In genomic region chr6:3316363-3316762, GRCh38 we compare ENCODE assay signal across 19 cellular contexts.
"Had no signal": no experiment of that assay in that cellular context is flagged by ENCODE, and none has a peak within 500 bp of the region (broad histone marks: within the 10 kb centered on the region; RNA-seq: fewer than 3 reads in every experiment).

No MANE protein-coding gene starts in this region.

- H3K9me3 ChIP-seq: esophagus squamous epithelium, gastroesophageal sphincter, mucosa of descending colon, neutrophil, ovary, suprapubic skin, thyroid gland, upper lobe of left lung, uterus had no signal

- H3K36me3 ChIP-seq: neutrophil, ovary, thyroid gland, upper lobe of left lung, uterus had no signal

- DNase-seq: caudate nucleus; effector memory CD4-positive, alpha-beta T cell; esophagus squamous epithelium; foreskin fibroblast; immature natural killer cell; left cardiac atrium; mesendoderm; mucosa of descending colon; naive thymus-derived CD8-positive, alpha-beta T cell; ovary; small intestine; stimulated activated CD4-positive, alpha-beta T cell treated with anti-CD3 and anti-CD28 coated beads, Interleukin-2, amount 100 ng/mL, for 48 hours; stimulated activated naive CD4-positive, alpha-beta T cell treated with Interleukin-2 at 50 U/mL for 16 hours; thyroid gland; upper lobe of left lung had no signal

- H3K27ac ChIP-seq: esophagus squamous epithelium, gastroesophageal sphincter, neutrophil, ovary, suprapubic skin, thyroid gland, upper lobe of left lung, uterus had no signal

- H3K4me3 ChIP-seq: esophagus squamous epithelium, gastroesophageal sphincter, mucosa of descending colon, ovary, suprapubic skin, thyroid gland, upper lobe of left lung, uterus had no signal

- H3K4me1 ChIP-seq: suprapubic skin, uterus had no signal

- H3K27me3 ChIP-seq: esophagus squamous epithelium, gastroesophageal sphincter, ovary, suprapubic skin, thyroid gland, upper lobe of left lung, uterus had no signal
